1 cellular context compared by ENCODE assay signal in genomic region chr6:31821301-31822037, GRCh38.
A peak's percentile ranks its signal among the peaks of the same experiment; 100 is the strongest.
TF ChIP-seq lines count a peak whose summit lies in the region.

No MANE protein-coding gene starts in this region.

TF ChIP-seq in HepG2, 621 proteins besides CTCF, POLR2A, EP300 and RAD21 (continued from another document and continues in another):
- TF ChIP-seq, protein P1, sequence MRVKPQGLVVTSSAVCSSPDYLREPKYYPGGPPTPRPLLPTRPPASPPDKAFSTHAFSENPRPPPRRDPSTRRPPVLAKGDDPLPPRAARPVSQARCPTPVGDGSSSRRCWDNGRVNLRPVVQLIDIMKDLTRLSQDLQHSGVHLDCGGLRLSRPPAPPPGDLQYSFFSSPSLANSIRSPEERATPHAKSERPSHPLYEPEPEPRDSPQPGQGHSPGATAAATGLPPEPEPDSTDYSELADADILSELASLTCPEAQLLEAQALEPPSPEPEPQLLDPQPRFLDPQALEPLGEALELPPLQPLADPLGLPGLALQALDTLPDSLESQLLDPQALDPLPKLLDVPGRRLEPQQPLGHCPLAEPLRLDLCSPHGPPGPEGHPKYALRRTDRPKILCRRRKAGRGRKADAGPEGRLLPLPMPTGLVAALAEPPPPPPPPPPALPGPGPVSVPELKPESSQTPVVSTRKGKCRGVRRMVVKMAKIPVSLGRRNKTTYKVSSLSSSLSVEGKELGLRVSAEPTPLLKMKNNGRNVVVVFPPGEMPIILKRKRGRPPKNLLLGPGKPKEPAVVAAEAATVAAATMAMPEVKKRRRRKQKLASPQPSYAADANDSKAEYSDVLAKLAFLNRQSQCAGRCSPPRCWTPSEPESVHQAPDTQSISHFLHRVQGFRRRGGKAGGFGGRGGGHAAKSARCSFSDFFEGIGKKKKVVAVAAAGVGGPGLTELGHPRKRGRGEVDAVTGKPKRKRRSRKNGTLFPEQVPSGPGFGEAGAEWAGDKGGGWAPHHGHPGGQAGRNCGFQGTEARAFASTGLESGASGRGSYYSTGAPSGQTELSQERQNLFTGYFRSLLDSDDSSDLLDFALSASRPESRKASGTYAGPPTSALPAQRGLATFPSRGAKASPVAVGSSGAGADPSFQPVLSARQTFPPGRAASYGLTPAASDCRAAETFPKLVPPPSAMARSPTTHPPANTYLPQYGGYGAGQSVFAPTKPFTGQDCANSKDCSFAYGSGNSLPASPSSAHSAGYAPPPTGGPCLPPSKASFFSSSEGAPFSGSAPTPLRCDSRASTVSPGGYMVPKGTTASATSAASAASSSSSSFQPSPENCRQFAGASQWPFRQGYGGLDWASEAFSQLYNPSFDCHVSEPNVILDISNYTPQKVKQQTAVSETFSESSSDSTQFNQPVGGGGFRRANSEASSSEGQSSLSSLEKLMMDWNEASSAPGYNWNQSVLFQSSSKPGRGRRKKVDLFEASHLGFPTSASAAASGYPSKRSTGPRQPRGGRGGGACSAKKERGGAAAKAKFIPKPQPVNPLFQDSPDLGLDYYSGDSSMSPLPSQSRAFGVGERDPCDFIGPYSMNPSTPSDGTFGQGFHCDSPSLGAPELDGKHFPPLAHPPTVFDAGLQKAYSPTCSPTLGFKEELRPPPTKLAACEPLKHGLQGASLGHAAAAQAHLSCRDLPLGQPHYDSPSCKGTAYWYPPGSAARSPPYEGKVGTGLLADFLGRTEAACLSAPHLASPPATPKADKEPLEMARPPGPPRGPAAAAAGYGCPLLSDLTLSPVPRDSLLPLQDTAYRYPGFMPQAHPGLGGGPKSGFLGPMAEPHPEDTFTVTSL (CRISPR knock-in tag; IDR thresholded peaks at IDR 0.05; ENCODE audit: borderline replicate concordance), result no peak
- TF ChIP-seq ZNF577 (CRISPR knock-in tag; IDR thresholded peaks at IDR 0.05; ENCODE audit: borderline replicate concordance, low read depth) (no peak), ZFP37 (CRISPR knock-in tag; IDR thresholded peaks at IDR 0.05; ENCODE audit: borderline replicate concordance) (no peak), NFATC3 (CRISPR knock-in tag; IDR thresholded peaks at IDR 0.05) (no peak), GPBP1L1 (CRISPR knock-in tag; IDR thresholded peaks at IDR 0.05) (no peak), ZFX (CRISPR knock-in tag; IDR thresholded peaks at IDR 0.05; ENCODE audit: low read depth) (no peak), DZIP1 (CRISPR knock-in tag; IDR thresholded peaks at IDR 0.05) (peak; percentile 61; the same call in 1 of the 2 replicates), GFI1 (CRISPR knock-in tag; IDR thresholded peaks at IDR 0.05; ENCODE audit: borderline replicate concordance) (peak; percentile 13; the same call in 1 of the 2 replicates), ZNF776 (CRISPR knock-in tag; IDR thresholded peaks at IDR 0.05) (no peak), ZBTB26 (CRISPR knock-in tag; IDR thresholded peaks at IDR 0.05; ENCODE audit: borderline replicate concordance) (no peak), ZNF256 (CRISPR knock-in tag; conservative IDR thresholded peaks at IDR 0.05) (no peak), ZNF17 (CRISPR knock-in tag; IDR thresholded peaks at IDR 0.05) (no peak), REPIN1 (CRISPR knock-in tag; IDR thresholded peaks at IDR 0.05; ENCODE audit: borderline replicate concordance, low read depth) (no peak), ONECUT2 (CRISPR knock-in tag; IDR thresholded peaks at IDR 0.05) (no peak), DNMT3B (CRISPR knock-in tag; conservative IDR thresholded peaks at IDR 0.05) (peak; percentile 67; the same call in 1 of the 2 replicates), GABPB1 (CRISPR knock-in tag; IDR thresholded peaks at IDR 0.05) (peak; percentile 39; the same call in 1 of the 2 replicates), HDAC1 (CRISPR knock-in tag; IDR thresholded peaks at IDR 0.05) (peak; percentile 46), TSC22D2 (CRISPR knock-in tag; IDR thresholded peaks at IDR 0.05; ENCODE audit: borderline replicate concordance) (no peak), ZNF235 (CRISPR knock-in tag; IDR thresholded peaks at IDR 0.05; ENCODE audit: borderline replicate concordance) (no peak), ZNF687 (CRISPR knock-in tag; IDR thresholded peaks at IDR 0.05) (peak; percentile 71), ZNF225 (CRISPR knock-in tag; IDR thresholded peaks at IDR 0.05) (no peak), ZNF205 (CRISPR knock-in tag; IDR thresholded peaks at IDR 0.05) (no peak), ZNF501 (CRISPR knock-in tag; IDR thresholded peaks at IDR 0.05) (peak; percentile 52), PLRG1 (conservative IDR thresholded peaks at IDR 0.05) (no peak), XBP1 (CRISPR knock-in tag; IDR thresholded peaks at IDR 0.05) (no peak), BCLAF1 (IDR thresholded peaks at IDR 0.05) (no peak), ZNF567 (CRISPR knock-in tag; IDR thresholded peaks at IDR 0.05; ENCODE audit: borderline replicate concordance) (no peak), SSRP1 (CRISPR knock-in tag; IDR thresholded peaks at IDR 0.05) (no peak), ZNF296 (CRISPR knock-in tag; conservative IDR thresholded peaks at IDR 0.05) (no peak), ZNF773 (CRISPR knock-in tag; IDR thresholded peaks at IDR 0.05; ENCODE audit: borderline replicate concordance) (no peak), ZNF614 (CRISPR knock-in tag; IDR thresholded peaks at IDR 0.05; ENCODE audit: borderline replicate concordance) (peak; percentile 11; the same call in 1 of the 2 replicates), MAFK (conservative IDR thresholded peaks at IDR 0.05 in 1 of 2, IDR thresholded peaks at IDR 0.05 in 1 of 2; ENCODE audit: low read length in 2 of 2) (no peak), ZNF335 (CRISPR knock-in tag; IDR thresholded peaks at IDR 0.05) (peak; percentile 99), KAT2B (IDR thresholded peaks at IDR 0.05; ENCODE audit: borderline replicate concordance, low read depth, low read length) (no peak), ZNF33A (CRISPR knock-in tag; IDR thresholded peaks at IDR 0.05; ENCODE audit: borderline replicate concordance) (no peak), GTF2F1 (IDR thresholded peaks at IDR 0.05; ENCODE audit: low read length) (no peak), ATF5 (CRISPR knock-in tag; IDR thresholded peaks at IDR 0.05; ENCODE audit: low read depth) (no peak)
- TF ChIP-seq, protein P2, sequence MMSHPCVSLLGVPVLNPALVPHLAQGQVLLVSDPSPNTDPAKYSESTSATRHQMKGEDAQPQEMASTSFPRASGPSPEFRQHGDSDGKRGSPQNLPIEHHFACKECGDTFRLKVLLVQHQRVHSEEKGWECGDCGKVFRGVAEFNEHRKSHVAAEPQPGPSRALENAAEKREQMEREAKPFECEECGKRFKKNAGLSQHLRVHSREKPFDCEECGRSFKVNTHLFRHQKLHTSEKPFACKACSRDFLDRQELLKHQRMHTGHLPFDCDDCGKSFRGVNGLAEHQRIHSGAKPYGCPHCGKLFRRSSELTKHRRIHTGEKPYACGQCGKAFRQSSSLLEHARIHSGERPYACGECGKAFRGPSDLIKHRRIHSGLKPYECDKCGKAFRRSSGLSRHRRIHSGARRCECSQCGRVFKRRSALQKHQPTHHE (CRISPR knock-in tag; IDR thresholded peaks at IDR 0.05; ENCODE audit: borderline replicate concordance), result no peak
